In genomic region chr7:40122100-40122939, GRCh38 we compare ENCODE assay signal across 4 cellular contexts. TPM values are rescaled to one million over a fixed set of nuclear protein-coding genes. Genes with fewer than 3 reads are reported as not detected.
"Had no signal": no experiment of that assay in that cellular context is flagged by ENCODE, and none has a peak within 500 bp of the region (broad histone marks: within the 10 kb centered on the region; RNA-seq: fewer than 3 reads in every experiment).

No MANE protein-coding gene starts in this region.

RNA-seq across cellular contexts. Expression of gene SUGCT, which starts 12.5 kb away (rescaled TPM):
- total RNA-seq: activated CD4-positive, alpha-beta memory T cell treated with anti-CD3 and anti-CD28 coated beads, Interleukin-2, amount 10 ng/mL, durations not matched to agents 7 days and 5 days; activated CD4-positive, alpha-beta T cell treated with anti-CD3 and anti-CD28 coated beads, Interleukin-2, amount 10 ng/mL, durations not matched to agents 7 days and 5 days; T-helper 1 cell treated with Interleukin-12 subunit alpha and Interleukin-12 subunit beta and Interleukin-4 antibody, amounts not matched to agents 30 ng/mL and 1 ng/mL, for 36 hours; T-helper 2 cell treated with Interferon-gamma antibody and Interleukin-4, amounts not matched to agents 100 ng/mL and 5 ng/mL, for 36 hours had no signal
